ENCODE assay signal across 11 cellular contexts in the genomic region with DNA sequence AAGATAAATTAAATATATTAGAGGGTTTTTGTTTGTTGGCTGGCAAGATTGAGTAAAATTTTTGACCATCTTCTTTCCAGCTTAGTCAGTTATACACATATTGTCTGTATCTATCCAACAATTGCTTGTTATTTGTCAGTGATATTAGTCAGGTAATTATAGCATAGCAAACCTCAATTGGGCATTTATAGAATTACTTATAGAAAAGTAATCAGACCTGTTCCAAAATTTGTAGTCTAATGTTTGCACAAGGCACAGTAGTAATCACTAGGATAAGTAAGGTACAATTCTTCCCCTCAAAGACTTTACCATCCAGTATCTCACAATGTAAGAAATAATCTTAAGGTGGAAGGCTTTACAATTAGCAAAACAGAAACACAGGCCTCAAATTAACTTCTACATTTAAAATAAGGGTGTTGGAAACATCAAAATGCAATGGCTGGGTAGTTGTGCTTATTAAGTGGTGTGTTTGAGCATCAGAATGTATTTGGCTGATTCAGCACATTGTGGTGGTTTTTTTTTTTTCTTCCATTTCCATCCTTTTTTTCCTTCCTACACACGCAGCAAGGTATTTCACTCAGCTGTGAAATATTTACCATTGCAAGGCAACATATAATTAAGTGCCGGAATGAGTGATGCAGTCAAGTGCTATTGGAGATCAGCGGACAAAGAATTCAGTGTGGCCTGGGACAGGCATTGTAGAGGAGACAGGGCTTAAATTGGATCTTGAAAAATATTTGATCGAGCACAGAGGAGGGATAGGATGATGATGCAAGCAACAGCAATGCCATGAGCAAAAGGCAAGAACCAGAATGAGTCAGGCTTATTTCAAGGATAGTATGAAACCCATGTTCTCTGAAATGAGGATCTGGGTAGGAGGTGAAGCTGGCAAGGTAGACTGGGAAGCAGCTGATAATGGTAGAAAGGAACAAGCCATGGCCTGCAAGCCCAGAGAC.
DNase-seq lines count a peak whose midpoint lies in the region; ATAC-seq and TF ChIP-seq lines count a peak whose summit lies in the region.
"Had no signal": no experiment of that assay in that cellular context is flagged by ENCODE, and none has a peak within 500 bp of the region (broad histone marks: within the 10 kb centered on the region; RNA-seq: fewer than 3 reads in every experiment).

No MANE protein-coding gene starts in this region.

- H3K36me3 ChIP-seq in left lung: no peaks in the 10 kb centered on the region
- H3K36me3 ChIP-seq: stomach had no signal

- DNase-seq in Caki2 (ENCODE audit: low read depth) (peak; percentile 6), NCI-H2227 treated with DMSO at 0.1 percent for 48 hours (lab: John Stamatoyannopoulos, UW) (peak; percentile 69), epithelial cell of esophagus (ENCODE audit: low read depth) (peak; percentile 96), non-pigmented ciliary epithelial cell (ENCODE audit: low read depth) (peak; percentile 68), 8988T (no peak), left lung (no peak), medulla oblongata (ENCODE audit: extremely low spot score) (no peak)
- DNase-seq: activated effector memory CD4-positive, alpha-beta T cell treated with Interleukin-2 at 50 U/mL for 16 hours; retina; stomach had no signal

- H3K9me3 ChIP-seq in left lung: no peaks in the 10 kb centered on the region
- H3K9me3 ChIP-seq: stomach had no signal

- H3K4me3 ChIP-seq in epithelial cell of esophagus (ENCODE audit: low read length): no peak overlapping the region
- no peak overlapping the region for H3K4me3 ChIP-seq in left lung
- H3K4me3 ChIP-seq: stomach had no signal

- intact Hi-C loops in left lung (cut with DNase I): no loop called here

- no peak overlapping the region for H3K27ac ChIP-seq in left lung

- TF ChIP-seq CTCF in epithelial cell of esophagus (IDR thresholded peaks at IDR 0.05; ENCODE audit: insufficient read depth, low read depth, low read length, missing control alignments) (no peak), left lung (IDR thresholded peaks at IDR 0.05) (no peak)

- in situ Hi-C loops in Caki2 (cut with HindIII; ENCODE audit: low pct_unique_long_range_greater_than_20kb, low sequenced_read_pairs): no loop called here

- H3K4me1 ChIP-seq in left lung: no peaks in the 10 kb centered on the region

- ATAC-seq in GM21528 (IDR thresholded peaks at IDR 0.05; ENCODE audit: low FRiP score, unreplicated experiment) (no peak), left lung (no peak)

- no peaks in the 10 kb centered on the region for H3K27me3 ChIP-seq in left lung
- H3K27me3 ChIP-seq: stomach had no signal

Comparison
In these comparisons a context has a peak if more than half of its experiments do, and no peak if none do; other contexts are left out.
1. DNase-seq: peak in Caki2 (single experiment), NCI-H2227 treated with DMSO at 0.1 percent for 48 hours (single experiment), epithelial cell of esophagus (single experiment) and non-pigmented ciliary epithelial cell (single experiment); none in 8988T (single experiment), left lung (0 of 2) and medulla oblongata (single experiment).